In the genomic region with DNA sequence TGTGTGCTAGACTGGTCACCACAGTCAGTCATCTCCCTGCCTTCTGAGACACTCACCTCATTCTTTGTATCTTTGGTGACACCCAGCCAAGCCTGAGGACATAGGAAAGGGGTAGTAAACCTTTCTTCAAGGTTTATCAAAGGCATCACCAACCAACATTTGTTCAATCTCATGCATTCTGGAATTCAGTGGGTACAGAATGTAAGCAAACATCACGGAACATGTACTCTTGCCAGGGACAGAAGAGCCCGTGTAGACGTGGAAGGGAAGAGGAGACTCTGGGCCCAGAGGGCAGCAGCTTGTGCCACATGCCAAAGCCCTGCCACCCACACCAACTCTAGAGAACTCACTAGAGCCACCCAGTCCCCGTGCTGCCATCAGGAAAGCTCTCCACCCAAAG, we compare ENCODE assay signal across 28 cellular contexts. TPM values are rescaled to one million over a fixed set of nuclear protein-coding genes. Genes with fewer than 3 reads are reported as not detected.
"Had no signal": no experiment of that assay in that cellular context is flagged by ENCODE, and none has a peak within 500 bp of the region (broad histone marks: within the 10 kb centered on the region; RNA-seq: fewer than 3 reads in every experiment).

No MANE protein-coding gene starts in this region.

- H3K4me3 ChIP-seq: coronary artery, esophagus muscularis mucosa, gastroesophageal sphincter, heart right ventricle, left lung, pancreas, right lobe of liver, thoracic aorta, tibial nerve had no signal

- H3K4me1 ChIP-seq: foreskin keratinocyte had no signal

- ATAC-seq: foreskin keratinocyte; gastroesophageal sphincter; heart right ventricle; left cardiac atrium; left lung; naive thymus-derived CD4-positive, alpha-beta T cell; pancreas; stimulated activated naive B cell treated with anti-CD40 and anti-IgM and Interleukin-4, amounts not matched to agents 10 μg/mL and 1 μg/mL and 100 μg/mL, for 72 hours had no signal

- H3K27ac ChIP-seq: coronary artery, esophagus muscularis mucosa, foreskin keratinocyte, gastroesophageal sphincter, heart right ventricle, left lung, pancreas, right lobe of liver, thoracic aorta, tibial nerve had no signal

- H3K9me3 ChIP-seq: esophagus muscularis mucosa, gastroesophageal sphincter, heart right ventricle, left lung, pancreas, right lobe of liver, thoracic aorta, tibial nerve had no signal

- H3K36me3 ChIP-seq: esophagus muscularis mucosa, gastroesophageal sphincter, heart right ventricle, left lung, pancreas, right lobe of liver, thoracic aorta, tibial nerve had no signal

- DNase-seq: dermis blood vessel endothelial cell; effector memory CD4-positive, alpha-beta T cell; foreskin keratinocyte; heart right ventricle; hippocampal formation; left cardiac atrium; left lung; mesendoderm; midbrain; naive thymus-derived CD4-positive, alpha-beta T cell; nephron progenitor cell; occipital lobe; pancreas; right lobe of liver; small intestine; stimulated activated CD4-positive, alpha-beta T cell treated with anti-CD3 and anti-CD28 coated beads, Interleukin-15, amount 100 ng/mL, for 24 hours; stimulated activated CD4-positive, alpha-beta T cell treated with anti-CD3 and anti-CD28 coated beads, Interleukin-2, amount 100 ng/mL, for 48 hours; stimulated activated naive B cell treated with anti-CD40 and anti-IgM and Interleukin-4, amounts not matched to agents 10 μg/mL and 1 μg/mL and 100 μg/mL, for 72 hours had no signal

RNA-seq across cellular contexts. Expression of a gene that starts 4.4 kb away (rescaled TPM):
- total RNA-seq: dermis blood vessel endothelial cell; endothelial cell of umbilical vein; fibroblast of lung; lung microvascular endothelial cell; mucosa of gallbladder; naive thymus-derived CD4-positive, alpha-beta T cell; posterior vena cava; right lobe of liver; thoracic aorta had no signal
- polyA plus RNA-seq: endothelial cell of umbilical vein; fibroblast of lung; naive thymus-derived CD4-positive, alpha-beta T cell had no signal
